ENCODE assay signal across 11 cellular contexts in genomic region chr15:50119063-50119700, GRCh38. TPM values are rescaled to one million over a fixed set of nuclear protein-coding genes. Genes with fewer than 3 reads are reported as not detected.
DNase-seq lines count a peak whose midpoint lies in the region; ATAC-seq and TF ChIP-seq lines count a peak whose summit lies in the region.
"Had no signal": no experiment of that assay in that cellular context is flagged by ENCODE, and none has a peak within 500 bp of the region (broad histone marks: within the 10 kb centered on the region; RNA-seq: fewer than 3 reads in every experiment).

TSS of gene ATP8B4 (minus strand) at chr15:50119233. CDS start at chr15:50106966, 12,267 bp downstream.

- no peak within 1 kb of the TSS for H3K27ac Mint-ChIP-seq in T-helper 17 cell
- H3K27ac Mint-ChIP-seq in naive thymus-derived CD8-positive, alpha-beta T cell = peak within 1 kb of the TSS in 4 of 10 donors; percentile 2 to 23 (median 14)
- H3K27ac Mint-ChIP-seq: mesothelial cell of epicardium had no signal

- intact Hi-C loops in dorsolateral prefrontal cortex (cut with DNase I) = no loop called here

- H3K27me3 Mint-ChIP-seq in T-helper 17 cell = no peaks in the 10 kb centered on the region
- peaks cover 0 to 23% (median 7%) of the 10 kb centered on the region in 5 donors for H3K27me3 Mint-ChIP-seq in naive thymus-derived CD8-positive, alpha-beta T cell

- DNase-seq in HL-60 (ENCODE audit: low read depth in 1 of 2, low spot score in 1 of 2) = peak in 1 of 2 experiments; percentile 65
- DNase-seq in OCI-M1 (lab: John Stamatoyannopoulos, UW) = peak; percentile 62
- no peak for DNase-seq in dorsolateral prefrontal cortex
- DNase-seq in T-helper 17 cell = no peak
- no peak for DNase-seq in naive thymus-derived CD8-positive, alpha-beta T cell
- DNase-seq: activated naive CD4-positive, alpha-beta T cell; DMS79; glutamatergic neuron had no signal

- peak within 1 kb of the TSS; percentile 97 for H3K27ac ChIP-seq in HL-60 (replicated peaks)
- H3K27ac ChIP-seq in dorsolateral prefrontal cortex = no peak within 1 kb of the TSS
- H3K27ac ChIP-seq in skeletal muscle tissue (ENCODE audit: low read depth, low read length) = no peak within 1 kb of the TSS

- peaks cover 0 to 22% (median 10%) of the 10 kb centered on the region in 9 donors for H3K9me3 Mint-ChIP-seq in naive thymus-derived CD8-positive, alpha-beta T cell

- no peak for TF ChIP-seq CTCF in HL-60 (IDR thresholded peaks at IDR 0.05; ENCODE audit: insufficient read depth, low read length)
- TF ChIP-seq CTCF in dorsolateral prefrontal cortex (IDR thresholded peaks at IDR 0.05 in 54 of 56, conservative IDR thresholded peaks at IDR 0.05 in 2 of 56; ENCODE audit: low read depth in 1 of 56, partially characterized antibody in 56 of 56) = no peak

- no peaks in the 10 kb centered on the region for H3K36me3 ChIP-seq in skeletal muscle tissue (ENCODE audit: control insufficient read depth in 3 of 3, insufficient read depth in 3 of 3, low read length in 3 of 3)

- ATAC-seq in T-helper 17 cell = no peak
- no peak for ATAC-seq in naive thymus-derived CD8-positive, alpha-beta T cell
- no peak for ATAC-seq in HG03159 (IDR thresholded peaks at IDR 0.05; ENCODE audit: unreplicated experiment)

- peaks cover 3% of the 10 kb centered on the region for H3K36me3 Mint-ChIP-seq in T-helper 17 cell (ENCODE audit: low read depth)
- peaks cover 0 to 13% (median 4%) of the 10 kb centered on the region in 3 donors for H3K36me3 Mint-ChIP-seq in naive thymus-derived CD8-positive, alpha-beta T cell

- H3K27me3 ChIP-seq in HL-60 (ENCODE audit: insufficient read depth, poor library complexity, severe bottlenecking) = no peaks in the 10 kb centered on the region
- H3K27me3 ChIP-seq in dorsolateral prefrontal cortex = no peaks in the 10 kb centered on the region
- H3K27me3 ChIP-seq in skeletal muscle tissue (ENCODE audit: control insufficient read depth in 3 of 3, insufficient read depth in 3 of 3, low read length in 3 of 3) = no peaks in the 10 kb centered on the region

- H3K4me3 Mint-ChIP-seq in T-helper 17 cell = no peak within 1 kb of the TSS
- H3K4me3 Mint-ChIP-seq in naive thymus-derived CD8-positive, alpha-beta T cell = peak within 1 kb of the TSS in 2 of 10 donors; percentile 52 to 70
- H3K4me3 Mint-ChIP-seq: mesothelial cell of epicardium had no signal

- no peaks in the 10 kb centered on the region for H3K4me1 ChIP-seq in skeletal muscle tissue (ENCODE audit: control insufficient read depth in 3 of 3, insufficient read depth in 3 of 3, low read length in 3 of 3)

- H3K4me1 Mint-ChIP-seq in T-helper 17 cell = peaks cover 5% of the 10 kb centered on the region
- peaks cover 5 to 29% (median 8%) of the 10 kb centered on the region in 4 donors for H3K4me1 Mint-ChIP-seq in naive thymus-derived CD8-positive, alpha-beta T cell
- H3K4me1 Mint-ChIP-seq: mesothelial cell of epicardium had no signal

- no peak within 1 kb of the TSS for H3K9ac ChIP-seq in skeletal muscle tissue (ENCODE audit: low read depth in 1 of 3, low read length in 3 of 3)

- POLR2A ChIA-PET in naive thymus-derived CD8-positive, alpha-beta T cell (lab: Charles Lee) = no interaction called here

- H3K9me3 ChIP-seq in skeletal muscle tissue (ENCODE audit: control insufficient read depth in 3 of 3, low read length in 3 of 3) = no peaks in the 10 kb centered on the region
- no peaks in the 10 kb centered on the region for H3K9me3 ChIP-seq in T-helper 17 cell (ENCODE audit: control insufficient read depth, low read length, poor library complexity, severe bottlenecking)

- H3K4me3 ChIP-seq in HL-60 (replicated peaks; ENCODE audit: insufficient read depth, low read length) (peak within 1 kb of the TSS; percentile 42), dorsolateral prefrontal cortex (no peak within 1 kb of the TSS), skeletal muscle tissue (ENCODE audit: low read length in 3 of 3) (no peak within 1 kb of the TSS)

RNA-seq across cellular contexts. Expression of gene ATP8B4, which starts in this region (rescaled TPM):
- total RNA-seq in dorsolateral prefrontal cortex (10 to 100 TPM in 92 of 120 experiments, 1 to 10 TPM in 28; 4.0 to 24.3 (median 11.9) TPM), skeletal muscle tissue (15.1 TPM), T-helper 17 cell (1 to 10 TPM in 1 of 2 donors, under 1 TPM in 1; 0.86 to 1.1 TPM)
- total RNA-seq in naive thymus-derived CD8-positive, alpha-beta T cell = under 1 TPM; 0.18 to 0.99 TPM
- polyA plus RNA-seq in naive thymus-derived CD8-positive, alpha-beta T cell = not detected
